25 cellular contexts compared by ENCODE assay signal in the genomic region with DNA sequence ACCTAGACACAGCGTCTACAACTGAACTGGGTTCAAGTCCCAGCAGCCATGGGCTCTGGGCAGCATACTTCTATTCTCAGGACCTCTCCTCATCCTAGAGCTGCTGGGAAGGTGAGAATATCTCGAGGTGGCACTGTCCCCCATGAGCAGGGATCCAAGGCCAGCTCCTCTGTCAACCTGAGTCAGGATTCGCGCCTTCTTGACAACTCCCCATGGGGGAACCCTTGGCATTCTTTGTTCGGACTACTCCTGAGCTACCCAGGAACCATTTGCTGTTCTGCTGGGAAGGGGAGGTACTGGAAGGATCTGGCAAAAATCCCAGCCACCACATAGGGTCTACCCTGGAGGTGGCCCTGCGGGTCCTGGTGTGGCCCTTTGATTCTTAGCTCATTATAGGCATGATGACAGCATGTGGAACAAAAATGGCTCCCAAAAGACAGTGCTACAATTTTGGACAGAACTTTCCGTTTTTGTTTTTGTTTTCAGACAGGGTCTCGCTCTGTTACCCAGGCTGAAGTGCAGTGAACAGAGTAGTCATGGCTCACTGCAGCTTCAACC. TPM values are rescaled to one million over a fixed set of nuclear protein-coding genes. Genes with fewer than 3 reads are reported as not detected.
A peak's percentile ranks its signal among the peaks of the same experiment; 100 is the strongest.
DNase-seq lines count a peak whose midpoint lies in the region; TF ChIP-seq lines count a peak whose summit lies in the region.
"Had no signal": no experiment of that assay in that cellular context is flagged by ENCODE, and none has a peak within 500 bp of the region (broad histone marks: within the 10 kb centered on the region; RNA-seq: fewer than 3 reads in every experiment).

No MANE protein-coding gene starts in this region.

- H3K4me3 Mint-ChIP-seq in activated naive CD4-positive, alpha-beta T cell treated with anti-CD3 and anti-CD28 coated beads, Interleukin-2, amount 10 ng/mL, durations not matched to agents 7 days and 5 days, result no peak overlapping the region
- H3K4me3 Mint-ChIP-seq in glutamatergic neuron (ENCODE audit: unreplicated experiment), result no peak overlapping the region
- H3K4me3 Mint-ChIP-seq: CD4-positive, alpha-beta memory T cell had no signal

- no peaks in the 10 kb centered on the region for H3K9me3 ChIP-seq in HEK293 (ENCODE audit: control insufficient read depth, insufficient read depth, low read depth, low read length)
- H3K9me3 ChIP-seq in testis, result no peaks in the 10 kb centered on the region
- H3K9me3 ChIP-seq: body of pancreas, gastrocnemius medialis, SJSA1, stomach, uterus had no signal

- no peaks in the 10 kb centered on the region for H3K36me3 Mint-ChIP-seq in activated naive CD4-positive, alpha-beta T cell treated with anti-CD3 and anti-CD28 coated beads, Interleukin-2, amount 10 ng/mL, durations not matched to agents 7 days and 5 days
- no peaks in the 10 kb centered on the region for H3K36me3 Mint-ChIP-seq in glutamatergic neuron (ENCODE audit: unreplicated experiment)
- H3K36me3 Mint-ChIP-seq: CD4-positive, alpha-beta memory T cell had no signal

- POLR2A ChIA-PET in HEK293 (lab: Yijun Ruan, JAX), result no interaction called here

- peaks cover 9% of the 10 kb centered on the region for H3K27me3 Mint-ChIP-seq in activated naive CD4-positive, alpha-beta T cell treated with anti-CD3 and anti-CD28 coated beads, Interleukin-2, amount 10 ng/mL, durations not matched to agents 7 days and 5 days
- peaks cover 6% of the 10 kb centered on the region for H3K27me3 Mint-ChIP-seq in glutamatergic neuron (ENCODE audit: unreplicated experiment)
- H3K27me3 Mint-ChIP-seq: CD4-positive, alpha-beta memory T cell had no signal

- CTCF ChIA-PET in activated naive CD4-positive, alpha-beta T cell treated with anti-CD3 and anti-CD28 coated beads, Interleukin-2, amount 10 ng/mL, durations not matched to agents 7 days and 5 days (lab: Charles Lee), result interaction anchor here (1.0 to 3.5 kb wide), 9 partner anchors 8 to 229 kb away, joined by 3 to 26 read pairs (median 6); no protein-coding TSS in a partner anchor
- CTCF ChIA-PET in HEK293 (lab: Yijun Ruan, JAX), result interaction anchor here (1.5 to 5.1 kb wide), 2 partner anchors 25 to 29 kb away, joined by 4 to 28 read pairs; no protein-coding TSS in a partner anchor

- H3K4me3 ChIP-seq in HEK293 (ENCODE audit: low read depth, low read length) (no peak overlapping the region), testis (no peak overlapping the region)
- H3K4me3 ChIP-seq: body of pancreas, coronary artery, gastrocnemius medialis, SJSA1, stomach, uterus had no signal

- H3K27ac ChIP-seq in HEK293 (ENCODE audit: extremely low read depth, low read depth, low read length), result no peak overlapping the region
- no peak overlapping the region for H3K27ac ChIP-seq in testis
- H3K27ac ChIP-seq: body of pancreas, epithelial cell of prostate, gastrocnemius medialis, SJSA1, uterus had no signal

- H3K4me1 ChIP-seq in HEK293 (ENCODE audit: control insufficient read depth, insufficient read depth, low read length) (no peaks in the 10 kb centered on the region), testis (no peaks in the 10 kb centered on the region)
- H3K4me1 ChIP-seq: uterus had no signal

- no peaks in the 10 kb centered on the region for H3K27me3 ChIP-seq in testis
- H3K27me3 ChIP-seq: body of pancreas, gastrocnemius medialis, SJSA1, stomach, uterus had no signal

- 90 to 91% methylated on average over 7 to 8 of the region's 8 CpGs for WGBS in testis, 2 donors

- peak; percentile 14 for DNase-seq in activated naive CD4-positive, alpha-beta T cell treated with anti-CD3 and anti-CD28 coated beads, Interleukin-2, amount 10 ng/mL, durations not matched to agents 7 days and 5 days
- DNase-seq in activated naive CD4-positive, alpha-beta T cell treated with Interleukin-2 at 50 U/mL for 16 hours, result no peak
- peak; percentile 5 for DNase-seq in glutamatergic neuron
- peak; percentile 6 for DNase-seq in testis
- no peak for DNase-seq in GM03348 (ENCODE audit: low spot score)
- no peak for DNase-seq in NCI-H446 (lab: John Stamatoyannopoulos, UW)
- no peak for DNase-seq in DMS 273 treated with DMSO at 0.1 percent for 48 hours (lab: John Stamatoyannopoulos, UW)
- DNase-seq: CD4-positive, alpha-beta memory T cell; Karpas-422; left colon; midbrain; NCI-H1105; NCI-H69; OCI-M1 had no signal

- H3K27ac Mint-ChIP-seq in activated naive CD4-positive, alpha-beta T cell treated with anti-CD3 and anti-CD28 coated beads, Interleukin-2, amount 10 ng/mL, durations not matched to agents 7 days and 5 days, result no peak overlapping the region
- H3K27ac Mint-ChIP-seq in glutamatergic neuron (ENCODE audit: unreplicated experiment), result no peak overlapping the region

- no peaks in the 10 kb centered on the region for H3K9me3 Mint-ChIP-seq in activated naive CD4-positive, alpha-beta T cell treated with anti-CD3 and anti-CD28 coated beads, Interleukin-2, amount 10 ng/mL, durations not matched to agents 7 days and 5 days
- peaks cover 4% of the 10 kb centered on the region for H3K9me3 Mint-ChIP-seq in glutamatergic neuron (ENCODE audit: unreplicated experiment)
- H3K9me3 Mint-ChIP-seq: CD4-positive, alpha-beta memory T cell had no signal

- intact Hi-C loops in testis (cut with DNase I; ENCODE audit: low total_unique reads), result no loop called here

- H3K36me3 ChIP-seq in HEK293 (ENCODE audit: control insufficient read depth in 2 of 2, insufficient read depth in 1 of 2, low read length in 2 of 2) (peaks cover 0 to 74% of the 10 kb centered on the region in 2 experiments; a peak in 1 of 3 replicates), testis (ENCODE audit: low read depth, missing control alignments) (no peaks in the 10 kb centered on the region)
- H3K36me3 ChIP-seq: gastrocnemius medialis, SJSA1, uterus had no signal

- TF ChIP-seq POLR2A in testis (IDR thresholded peaks at IDR 0.05), result no peak

- no peak for TF ChIP-seq CTCF in HEK293 (tag by site-specific recombination; IDR thresholded peaks at IDR 0.05)
- TF ChIP-seq CTCF in glutamatergic neuron (IDR thresholded peaks at IDR 0.05; ENCODE audit: partially characterized antibody, unreplicated experiment), result no peak
- TF ChIP-seq CTCF in testis (IDR thresholded peaks at IDR 0.05), result no peak

- H3K4me1 Mint-ChIP-seq in activated naive CD4-positive, alpha-beta T cell treated with anti-CD3 and anti-CD28 coated beads, Interleukin-2, amount 10 ng/mL, durations not matched to agents 7 days and 5 days, result no peaks in the 10 kb centered on the region
- H3K4me1 Mint-ChIP-seq in glutamatergic neuron (ENCODE audit: low read depth, unreplicated experiment), result no peaks in the 10 kb centered on the region
- H3K4me1 Mint-ChIP-seq: CD4-positive, alpha-beta memory T cell had no signal

TF ChIP-seq in HEK293, 187 proteins besides CTCF, POLR2A, EP300 and RAD21:
- peak; percentile 26; the same call in 1 of the 2 replicates for TF ChIP-seq GLIS1 (tag by site-specific recombination; IDR thresholded peaks at IDR 0.05)
- peak; percentile 82 for TF ChIP-seq ZIC2 (tag by site-specific recombination; IDR thresholded peaks at IDR 0.05)
- TF ChIP-seq ZNF585B (tag by site-specific recombination; IDR thresholded peaks at IDR 0.05), result no peak
- 0 out of 2 replicates have a peak, but pooled peaks have one; percentile 20 for TF ChIP-seq ZNF335 (tag by site-specific recombination; conservative IDR thresholded peaks at IDR 0.05)

RNA-seq across cellular contexts. Expression of gene PLXNB1, which starts 22.3 kb away (rescaled TPM):
- total RNA-seq in glutamatergic neuron (ENCODE audit: unreplicated experiment), result 195 TPM
- 10 to 100 TPM; 70.2 to 79.2 TPM for total RNA-seq in testis
- polyA plus RNA-seq in testis (ENCODE audit: insufficient read depth, low read depth, low replicate concordance), result 41.5 TPM

RNA-seq across cellular contexts. Expression of gene CCDC51, which starts 32.3 kb away (rescaled TPM):
- total RNA-seq in glutamatergic neuron (ENCODE audit: unreplicated experiment) (15.3 TPM), testis (10 to 100 TPM; 11.7 to 16.0 TPM)
- 16.0 TPM for polyA plus RNA-seq in testis (ENCODE audit: insufficient read depth, low read depth, low replicate concordance)

RNA-seq across cellular contexts. Expression of gene TMA7, which starts 32.4 kb away (rescaled TPM):
- 154 TPM for total RNA-seq in glutamatergic neuron (ENCODE audit: unreplicated experiment)
- 100 to 1,000 TPM; 380 to 393 TPM for total RNA-seq in testis
- polyA plus RNA-seq in testis (ENCODE audit: insufficient read depth, low read depth, low replicate concordance), result 425 TPM

RNA-seq across cellular contexts. Expression of gene FBXW12, which starts 35.6 kb away (rescaled TPM):
- total RNA-seq in glutamatergic neuron (ENCODE audit: unreplicated experiment) (0.66 TPM), testis (1 to 10 TPM in 1 of 2 donors, under 1 TPM in 1; 0.81 to 2.0 TPM)
- polyA plus RNA-seq in testis (ENCODE audit: insufficient read depth, low read depth, low replicate concordance), result 0.98 TPM
- total RNA-seq: activated CD8-positive, alpha-beta memory T cell treated with anti-CD3 and anti-CD28 coated beads for 36 hours; CD4-positive, alpha-beta memory T cell; Daoy; gastrocnemius medialis; left colon; SJSA1; stomach; T-helper 2 cell treated with Interferon-gamma antibody and Interleukin-4, amounts not matched to agents 100 ng/mL and 5 ng/mL, for 36 hours had no signal
- polyA plus RNA-seq: CD4-positive, alpha-beta memory T cell; stomach had no signal

RNA-seq across cellular contexts. Expression of gene ATRIP, which starts 38.9 kb away (rescaled TPM):
- total RNA-seq in glutamatergic neuron (ENCODE audit: unreplicated experiment) (15.8 TPM), testis (10 to 100 TPM; 25.0 to 26.3 TPM)
- polyA plus RNA-seq in testis (ENCODE audit: insufficient read depth, low read depth, low replicate concordance), result 56.5 TPM

Comparison
In these comparisons a context has a peak if more than half of its experiments do, and no peak if none do; other contexts are left out.
1. DNase-seq: peak in activated naive CD4-positive, alpha-beta T cell treated with anti-CD3 and anti-CD28 coated beads, Interleukin-2, amount 10 ng/mL, durations not matched to agents 7 days and 5 days (single experiment), glutamatergic neuron (single experiment) and testis (single experiment); none in activated naive CD4-positive, alpha-beta T cell treated with Interleukin-2 at 50 U/mL for 16 hours (single experiment), GM03348 (single experiment), NCI-H446 (0 of 2) and DMS 273 treated with DMSO at 0.1 percent for 48 hours (single experiment).